Comparison of ENCODE assay signal across 9 cellular contexts in genomic region chr4:688695-689497, GRCh38. TPM values are rescaled to one million over a fixed set of nuclear protein-coding genes. Genes with fewer than 3 reads are reported as not detected.
A peak's percentile ranks its signal among the peaks of the same experiment; 100 is the strongest.
DNase-seq lines count a peak whose midpoint lies in the region; ATAC-seq and TF ChIP-seq lines count a peak whose summit lies in the region.
"Had no signal": no experiment of that assay in that cellular context is flagged by ENCODE, and none has a peak within 500 bp of the region (broad histone marks: within the 10 kb centered on the region; RNA-seq: fewer than 3 reads in every experiment).

Gene SLC49A3, minus strand, starts transcription at chr4:689151. Its CDS starts 24 bp downstream, at chr4:689127.

- ATAC-seq in HG02798 (IDR thresholded peaks at IDR 0.05; ENCODE audit: poor library complexity, unreplicated experiment) (no peak), foreskin keratinocyte (no peak), HG03135 (IDR thresholded peaks at IDR 0.05; ENCODE audit: unreplicated experiment) (no peak), HG02885 (IDR thresholded peaks at IDR 0.05; ENCODE audit: poor library complexity, unreplicated experiment) (no peak)

- no peaks in the 10 kb centered on the region for H3K27me3 ChIP-seq in brain microvascular endothelial cell (replicated peaks)
- peaks cover 0 to 18% (median 0%) of the 10 kb centered on the region in 7 donors for H3K27me3 ChIP-seq in spleen (replicated peaks in 1 of 7)
- peaks cover 20% of the 10 kb centered on the region for H3K27me3 ChIP-seq in foreskin keratinocyte

- in situ Hi-C loops in brain microvascular endothelial cell (cut with HindIII; ENCODE audit: low pct_ligation_motif_present, low sequenced_read_pairs) = no loop called here

- no peak for TF ChIP-seq POLR2A in spleen (IDR thresholded peaks at IDR 0.05)

- WGBS in spleen, 5 donors = 2 to 9% (median 6%) methylated on average over 18 to 59 of the region's 59 CpGs

- peak within 1 kb of the TSS; percentile 91 for H3K27ac ChIP-seq in brain microvascular endothelial cell
- peak within 1 kb of the TSS; percentile 70 to 91 (median 86) for H3K27ac ChIP-seq in spleen
- no peak within 1 kb of the TSS for H3K27ac ChIP-seq in foreskin keratinocyte

- peaks cover 7 to 50% (median 40%) of the 10 kb centered on the region in 6 donors for H3K4me1 ChIP-seq in spleen
- H3K4me1 ChIP-seq in foreskin keratinocyte = no peaks in the 10 kb centered on the region

- DNase-seq in GM20000 (ENCODE audit: low spot score) (peak; percentile 61), brain microvascular endothelial cell (no peak), kidney tubule cell (ENCODE audit: low spot score) (peak; percentile 26), spleen (peak; percentile 87), foreskin keratinocyte (no peak)
- DNase-seq: stimulated activated CD4-positive, alpha-beta T cell treated with anti-CD3 and anti-CD28 coated beads, Interleukin-15, amount 100 ng/mL, for 24 hours had no signal

- H3K4me3 ChIP-seq in brain microvascular endothelial cell (ENCODE audit: low read depth, low read length) = peak within 1 kb of the TSS; percentile 44
- peak within 1 kb of the TSS; percentile 31 to 72 (median 40) for H3K4me3 ChIP-seq in spleen

- TF ChIP-seq CTCF in GM20000 (IDR thresholded peaks at IDR 0.05; ENCODE audit: extremely low read depth, missing control alignments) (no peak), brain microvascular endothelial cell (IDR thresholded peaks at IDR 0.05; ENCODE audit: low read depth, low read length, missing control alignments) (peak; percentile 19), spleen (IDR thresholded peaks at IDR 0.05 in 8 of 11, conservative IDR thresholded peaks at IDR 0.05 in 3 of 11) (no peak), foreskin keratinocyte (conservative IDR thresholded peaks at IDR 0.05) (no peak)

- intact Hi-C loops in spleen (cut with DNase I; ENCODE audit: low total_unique reads) = no loop called here

- H3K9me3 ChIP-seq in spleen = no peaks in the 10 kb centered on the region

- H3K36me3 ChIP-seq in brain microvascular endothelial cell (replicated peaks) = no peaks in the 10 kb centered on the region
- H3K36me3 ChIP-seq in spleen = peaks cover 0 to 9% (median 0%) of the 10 kb centered on the region in 6 donors

RNA-seq across cellular contexts. Expression of gene SLC49A3, which starts in this region (rescaled TPM):
- total RNA-seq in spleen = 10 to 100 TPM; 11.2 to 28.8 (median 21.2) TPM
- polyA plus RNA-seq in spleen = 10 to 100 TPM in 2 of 3 donors, 1 to 10 TPM in 1; 5.6 to 19.3 (median 11.7) TPM
- 0.07 and 0.11 TPM in 2 replicates for total RNA-seq in foreskin keratinocyte
- polyA plus RNA-seq in foreskin keratinocyte = 0.06 and 0.11 TPM in 2 replicates

Comparison
In these comparisons a context has a peak if more than half of its experiments do, and no peak if none do; other contexts are left out.
1. RNA of gene SLC49A3 (total RNA-seq): 11.2 to 28.8 TPM in spleen; 0.07 to 0.11 TPM in foreskin keratinocyte; every median in the first group is over 10 times any median in the second.
2. DNase-seq: peak in GM20000 (single experiment), kidney tubule cell (single experiment) and spleen (single experiment); none in brain microvascular endothelial cell (single experiment) and foreskin keratinocyte (0 of 2).